14 cellular contexts compared by ENCODE assay signal in genomic region chr3:128050597-128050996, GRCh38. TPM values are rescaled to one million over a fixed set of nuclear protein-coding genes. Genes with fewer than 3 reads are reported as not detected.
A peak's percentile ranks its signal among the peaks of the same experiment; 100 is the strongest.
DNase-seq lines count a peak whose midpoint lies in the region; ATAC-seq, FAIRE-seq and TF ChIP-seq lines count a peak whose summit lies in the region.
"Had no signal": no experiment of that assay in that cellular context is flagged by ENCODE, and none has a peak within 500 bp of the region (broad histone marks: within the 10 kb centered on the region; RNA-seq: fewer than 3 reads in every experiment).

No MANE protein-coding gene starts in this region.

- POLR2A ChIA-PET in CD8-positive, alpha-beta T cell (lab: Charles Lee), result no interaction called here

- peaks cover 3% of the 10 kb centered on the region for H3K27me3 Mint-ChIP-seq in CD8-positive, alpha-beta T cell (ENCODE audit: low read depth)
- H3K27me3 Mint-ChIP-seq in T-helper 17 cell, result peaks cover 14% of the 10 kb centered on the region

- H4K20me1 ChIP-seq in keratinocyte (ENCODE audit: control insufficient read depth, extremely low read depth, insufficient read depth, low read length), result peaks cover 8% of the 10 kb centered on the region

- peaks cover 42% of the 10 kb centered on the region for H3K79me2 ChIP-seq in keratinocyte (ENCODE audit: control insufficient read depth, insufficient read depth, low read length)

- DNase-seq in CD8-positive, alpha-beta T cell, result no peak
- DNase-seq in T-helper 17 cell (no peak), keratinocyte (ENCODE audit: low read depth, low spot score) (no peak), OCI-M1 (lab: John Stamatoyannopoulos, UW) (no peak)
- DNase-seq: activated CD8-positive, alpha-beta T cell treated with anti-CD3 and anti-CD28 coated beads, Interleukin-2, amount 10 ng/mL, durations not matched to agents 7 days and 5 days; activated effector memory CD4-positive, alpha-beta T cell treated with anti-CD3 and anti-CD28 coated beads, Interleukin-2, amount 50 U/mL, for 16 hours; NCI-H1105; stimulated activated CD4-positive, alpha-beta T cell treated with anti-CD3 and anti-CD28 coated beads, Interleukin-4, amount 100 ng/mL, for 4 hours had no signal

- H3K27me3 ChIP-seq in CD8-positive, alpha-beta T cell (ENCODE audit: insufficient read depth, low read length), result no peaks in the 10 kb centered on the region
- no peaks in the 10 kb centered on the region for H3K27me3 ChIP-seq in keratinocyte (ENCODE audit: control insufficient read depth, extremely low read depth, insufficient read depth, low read length)

- peaks cover 35% of the 10 kb centered on the region for H3K4me1 ChIP-seq in CD8-positive, alpha-beta T cell (ENCODE audit: insufficient read depth, low read length)
- peaks cover 28% of the 10 kb centered on the region for H3K4me1 ChIP-seq in keratinocyte (ENCODE audit: control insufficient read depth, extremely low read depth, insufficient read depth, low read length)

- peaks cover 7% of the 10 kb centered on the region for H3K36me3 ChIP-seq in CD8-positive, alpha-beta T cell (ENCODE audit: insufficient read depth, low read length)
- peaks cover 9 to 22% of the 10 kb centered on the region in 2 experiments for H3K36me3 ChIP-seq in keratinocyte (ENCODE audit: control insufficient read depth in 2 of 2, extremely low read depth in 1 of 2, insufficient read depth in 2 of 2, low read length in 2 of 2)

- H3K4me3 ChIP-seq in CD8-positive, alpha-beta T cell (ENCODE audit: low read depth, low read length), result no peak overlapping the region
- peak overlapping the region in 1 of 3 experiments; percentile 78 for H3K4me3 ChIP-seq in keratinocyte (ENCODE audit: control insufficient read depth in 2 of 3, extremely low read depth in 1 of 3, insufficient read depth in 2 of 3, low read depth in 1 of 3, low read length in 3 of 3)

- TF ChIP-seq CTCF in 22Rv1 (IDR thresholded peaks at IDR 0.05), result no peak
- TF ChIP-seq CTCF in CD8-positive, alpha-beta T cell (IDR thresholded peaks at IDR 0.05), result no peak
- no peak for TF ChIP-seq CTCF in keratinocyte (optimal IDR thresholded peaks at IDR 0.05 in 1 of 3, IDR thresholded peaks at IDR 0.05 in 1 of 3, conservative IDR thresholded peaks at IDR 0.05 in 1 of 3; ENCODE audit: extremely low read depth in 1 of 3, insufficient read depth in 2 of 3, low read length in 3 of 3)

- H3K4me3 Mint-ChIP-seq in CD8-positive, alpha-beta T cell, result peak overlapping the region; percentile 99
- H3K4me3 Mint-ChIP-seq in T-helper 17 cell, result peak overlapping the region; percentile 97

- H3K4me1 Mint-ChIP-seq in CD8-positive, alpha-beta T cell (ENCODE audit: low read depth), result peaks cover 39% of the 10 kb centered on the region
- peaks cover 36% of the 10 kb centered on the region for H3K4me1 Mint-ChIP-seq in T-helper 17 cell

- dilution Hi-C loops in keratinocyte (cut with MboI; ENCODE audit: extremely low pct_ligation_motif_present, low sequenced_read_pairs), result no loop called here

- no peak for FAIRE-seq in keratinocyte (lab: Jason Lieb, UNC)
- FAIRE-seq: H54, TTC549 had no signal

- no peaks in the 10 kb centered on the region for H3K9me3 Mint-ChIP-seq in CD8-positive, alpha-beta T cell

- no peak overlapping the region for H3K4me2 ChIP-seq in keratinocyte (ENCODE audit: control insufficient read depth, extremely low read depth, insufficient read depth, low read depth, low read length)

- no peaks in the 10 kb centered on the region for H3K9me3 ChIP-seq in CD8-positive, alpha-beta T cell (ENCODE audit: low read length)
- H3K9me3 ChIP-seq in T-helper 17 cell (ENCODE audit: control insufficient read depth, low read length, poor library complexity, severe bottlenecking) (no peaks in the 10 kb centered on the region), keratinocyte (ENCODE audit: control insufficient read depth, low read depth, low read length) (no peaks in the 10 kb centered on the region)

- peaks cover 25% of the 10 kb centered on the region for H3K36me3 Mint-ChIP-seq in CD8-positive, alpha-beta T cell
- peaks cover 8% of the 10 kb centered on the region for H3K36me3 Mint-ChIP-seq in T-helper 17 cell (ENCODE audit: low read depth)

- H3K9me1 ChIP-seq in keratinocyte (ENCODE audit: control insufficient read depth, extremely low read depth, insufficient read depth, low read length), result no peaks in the 10 kb centered on the region

- ATAC-seq in CD8-positive, alpha-beta T cell, result no peak
- no peak for ATAC-seq in T-helper 17 cell
- no peak for ATAC-seq in GM21390 (IDR thresholded peaks at IDR 0.05; ENCODE audit: unreplicated experiment)
- ATAC-seq in GM21786 (IDR thresholded peaks at IDR 0.05; ENCODE audit: unreplicated experiment), result no peak
- ATAC-seq in HG03196 (IDR thresholded peaks at IDR 0.05; ENCODE audit: unreplicated experiment), result no peak
- ATAC-seq: activated CD8-positive, alpha-beta T cell treated with anti-CD3 and anti-CD28 coated beads, Interleukin-2, amount 10 ng/mL, durations not matched to agents 7 days and 5 days had no signal

- intact Hi-C loops in CD8-positive, alpha-beta T cell (cut with DNase I, micrococcal nuclease), result loop anchor here (2.0 to 10.0 kb wide), 9 partner anchors 458 to 1966 kb away; partner anchors contain the start of genes CNBP (in 2 of the 2), TPRA1 (in 2 of the 2), ACAD9 (in 1 of the 2) and PLXNA1 (in 1 of the 2)

- CTCF ChIA-PET in CD8-positive, alpha-beta T cell (lab: Charles Lee), result no interaction called here

- no peak overlapping the region for H3K9ac ChIP-seq in keratinocyte (ENCODE audit: control insufficient read depth, extremely low read depth, insufficient read depth, low read length)

- no peak overlapping the region for H2AFZ ChIP-seq in keratinocyte (ENCODE audit: control insufficient read depth, low read length)

- H3K27ac ChIP-seq in 22Rv1 (peak overlapping the region; percentile 79), keratinocyte (ENCODE audit: control insufficient read depth, insufficient read depth, low read length) (peak overlapping the region; percentile 82)
- no peak overlapping the region for H3K27ac ChIP-seq in CD8-positive, alpha-beta T cell (ENCODE audit: low read depth, low read length)

- H3K27ac Mint-ChIP-seq in CD8-positive, alpha-beta T cell, result no peak overlapping the region
- H3K27ac Mint-ChIP-seq in T-helper 17 cell, result no peak overlapping the region

RNA-seq across cellular contexts. Expression of gene SEC61A1, which starts 1.6 kb away (rescaled TPM):
- 100 to 1,000 TPM; 125 to 131 TPM for total RNA-seq in CD8-positive, alpha-beta T cell
- total RNA-seq in T-helper 17 cell, result 100 to 1,000 TPM; 162 to 181 TPM
- 247 to 306 TPM (median 290 TPM) in 3 replicates for polyA plus RNA-seq in keratinocyte
- polyA plus RNA-seq in keratinocyte (2011; ENCODE audit: low read depth), result 31.5 TPM
- 91.5 and 132 TPM in 2 replicates for polyA plus RNA-seq in keratinocyte (2011; cell fraction: cytosol; rRNA removed)
- 310 and 327 TPM in 2 replicates for polyA plus RNA-seq in keratinocyte (2011; cell fraction: nucleus; rRNA removed)
- 94.0 and 216 TPM in 2 replicates for polyA plus RNA-seq in keratinocyte (2012; ENCODE audit: low replicate concordance)
- 406 to 512 TPM (median 474 TPM) in 3 replicates for polyA minus RNA-seq in keratinocyte
- polyA minus RNA-seq in keratinocyte (2011; cell fraction: cytosol; rRNA and poly(A)+ RNA removed), result 191 TPM
- 403 and 499 TPM in 2 replicates for polyA minus RNA-seq in keratinocyte (2011; cell fraction: nucleus; rRNA and poly(A)+ RNA removed)
